Comparison of ENCODE assay signal across 19 cellular contexts in the genomic region with DNA sequence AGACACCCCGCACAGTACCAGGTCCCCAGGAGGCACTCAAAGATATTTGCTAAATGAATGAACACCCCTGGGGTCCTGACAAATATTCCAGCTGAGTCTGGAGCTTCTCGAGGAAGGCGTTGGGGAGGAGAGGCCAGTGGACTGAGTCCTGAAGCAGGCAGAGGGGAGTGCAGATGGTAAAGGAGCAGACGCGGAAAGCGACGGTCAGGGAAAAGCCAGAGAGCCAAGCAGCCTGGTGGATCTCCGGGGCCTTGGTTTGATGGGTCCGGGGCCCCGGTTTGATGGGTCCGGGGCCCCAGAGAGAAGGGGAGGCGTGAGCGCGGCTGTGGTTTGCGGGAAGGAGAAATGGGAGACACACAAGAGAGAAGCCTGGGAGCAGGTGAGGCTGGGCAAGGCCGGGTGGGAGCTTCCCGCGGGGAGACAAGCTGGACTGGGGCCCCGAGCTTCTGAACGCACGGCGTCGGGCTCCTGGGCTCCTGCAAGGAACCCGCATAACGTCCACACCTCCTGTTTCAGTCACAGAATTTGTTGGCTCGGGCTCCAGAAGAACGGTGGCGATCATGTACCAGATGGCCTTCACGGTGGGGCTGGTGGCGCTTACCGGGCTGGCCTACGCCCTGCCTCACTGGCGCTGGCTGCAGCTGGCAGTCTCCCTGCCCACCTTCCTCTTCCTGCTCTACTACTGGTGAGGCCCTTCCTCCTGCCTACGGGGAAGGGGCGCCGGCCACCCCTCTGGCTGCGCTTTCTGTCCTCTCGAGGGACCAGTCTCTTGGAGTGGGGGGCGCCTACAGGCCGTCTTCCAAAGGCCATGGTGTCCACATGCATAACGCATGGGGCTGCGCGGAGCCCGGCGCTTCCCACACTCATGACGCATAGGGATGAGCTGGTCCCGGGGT. TPM values are rescaled to one million over a fixed set of nuclear protein-coding genes. Genes with fewer than 3 reads are reported as not detected.
DNase-seq lines count a peak whose midpoint lies in the region; ATAC-seq and TF ChIP-seq lines count a peak whose summit lies in the region.
"Had no signal": no experiment of that assay in that cellular context is flagged by ENCODE, and none has a peak within 500 bp of the region (broad histone marks: within the 10 kb centered on the region; RNA-seq: fewer than 3 reads in every experiment).

No MANE protein-coding gene starts in this region.

- H3K36me3 ChIP-seq in HUES48 (ENCODE audit: control insufficient read depth, insufficient read depth, low read length): no peaks in the 10 kb centered on the region
- H3K36me3 ChIP-seq in endodermal cell (ENCODE audit: control insufficient read depth, insufficient read depth, low read length): no peaks in the 10 kb centered on the region
- H3K36me3 ChIP-seq in thoracic aorta: no peaks in the 10 kb centered on the region
- H3K36me3 ChIP-seq: MG63 had no signal

- H3K9me3 ChIP-seq in HUES48 (ENCODE audit: control insufficient read depth, insufficient read depth, low read length) (no peaks in the 10 kb centered on the region), endodermal cell (ENCODE audit: control insufficient read depth, low read length) (no peaks in the 10 kb centered on the region), thoracic aorta (no peaks in the 10 kb centered on the region)
- H3K9me3 ChIP-seq: MG63 had no signal

- TF ChIP-seq CTCF in endodermal cell (conservative IDR thresholded peaks at IDR 0.05) (no peak), thoracic aorta (IDR thresholded peaks at IDR 0.05) (no peak)

- H3K4me1 ChIP-seq in HUES48 (ENCODE audit: control insufficient read depth, insufficient read depth, low read length) (peaks cover 22% of the 10 kb centered on the region), endodermal cell (ENCODE audit: control insufficient read depth, insufficient read depth, low read length) (peaks cover 15% of the 10 kb centered on the region), thoracic aorta (ENCODE audit: control insufficient read depth in 1 of 2, low read depth in 2 of 2) (peaks cover 7 to 26% of the 10 kb centered on the region in 2 donors)

- H3K4me3 ChIP-seq in HUES48 (ENCODE audit: low read depth, low read length) (no peak overlapping the region), endodermal cell (ENCODE audit: low read length) (no peak overlapping the region), thoracic aorta (no peak overlapping the region)
- H3K4me3 ChIP-seq: GM12878, MG63 had no signal

- H3K9ac ChIP-seq in HUES48 (ENCODE audit: low read depth, low read length) (no peak overlapping the region), endodermal cell (ENCODE audit: extremely low read depth, low read length, poor library complexity, severe bottlenecking) (no peak overlapping the region)
- H3K9ac ChIP-seq: KMS-11 had no signal

- CTCF ChIA-PET in activated naive CD4-positive, alpha-beta T cell treated with anti-CD3 and anti-CD28 coated beads, Interleukin-2, amount 10 ng/mL, durations not matched to agents 7 days and 5 days (lab: Charles Lee): no interaction called here

- no peak for DNase-seq in activated naive CD4-positive, alpha-beta T cell treated with anti-CD3 and anti-CD28 coated beads, Interleukin-2, amount 10 ng/mL, durations not matched to agents 7 days and 5 days
- DNase-seq in endodermal cell: peak; percentile 65
- no peak for DNase-seq in thoracic aorta (ENCODE audit: low spot score)
- no peak for DNase-seq in pons (ENCODE audit: low spot score)
- DNase-seq: Calu3; CD4-positive, alpha-beta T cell; MG63; NCI-H1092 treated with DMSO at 0.1 percent for 48 hours; NCI-H1694 treated with DMSO at 0.1 percent for 48 hours; NCI-H69; PC-3 had no signal

- peaks cover 8% of the 10 kb centered on the region for H3K4me1 Mint-ChIP-seq in activated naive CD4-positive, alpha-beta T cell treated with anti-CD3 and anti-CD28 coated beads, Interleukin-2, amount 50 U/mL, for 24 hours
- peaks cover 7% of the 10 kb centered on the region for H3K4me1 Mint-ChIP-seq in activated naive CD4-positive, alpha-beta T cell treated with anti-CD3 and anti-CD28 coated beads, Interleukin-2, amount 10 ng/mL, durations not matched to agents 7 days and 5 days
- peaks cover 48% of the 10 kb centered on the region for H3K4me1 Mint-ChIP-seq in endodermal cell

- H3K27me3 Mint-ChIP-seq in activated naive CD4-positive, alpha-beta T cell treated with anti-CD3 and anti-CD28 coated beads, Interleukin-2, amount 50 U/mL, for 24 hours: no peaks in the 10 kb centered on the region
- H3K27me3 Mint-ChIP-seq in activated naive CD4-positive, alpha-beta T cell treated with anti-CD3 and anti-CD28 coated beads, Interleukin-2, amount 10 ng/mL, durations not matched to agents 7 days and 5 days: peaks cover 19% of the 10 kb centered on the region
- peaks cover 66% of the 10 kb centered on the region for H3K27me3 Mint-ChIP-seq in endodermal cell (ENCODE audit: insufficient read depth)
- H3K27me3 Mint-ChIP-seq: CD4-positive, alpha-beta T cell had no signal

- peak overlapping the region; percentile 71 for H3K27ac ChIP-seq in HUES48 (ENCODE audit: low read depth, low read length)
- no peak overlapping the region for H3K27ac ChIP-seq in endodermal cell (ENCODE audit: low read depth, low read length)
- peak overlapping the region; percentile 19 to 33 for H3K27ac ChIP-seq in thoracic aorta
- H3K27ac ChIP-seq: HL-60, KMS-11 had no signal

- no peaks in the 10 kb centered on the region for H3K9me3 Mint-ChIP-seq in activated naive CD4-positive, alpha-beta T cell treated with anti-CD3 and anti-CD28 coated beads, Interleukin-2, amount 50 U/mL, for 24 hours
- H3K9me3 Mint-ChIP-seq in activated naive CD4-positive, alpha-beta T cell treated with anti-CD3 and anti-CD28 coated beads, Interleukin-2, amount 10 ng/mL, durations not matched to agents 7 days and 5 days: no peaks in the 10 kb centered on the region
- H3K9me3 Mint-ChIP-seq in endodermal cell: no peaks in the 10 kb centered on the region
- H3K9me3 Mint-ChIP-seq: CD4-positive, alpha-beta T cell had no signal

- peaks cover 2% of the 10 kb centered on the region for H3K36me3 Mint-ChIP-seq in activated naive CD4-positive, alpha-beta T cell treated with anti-CD3 and anti-CD28 coated beads, Interleukin-2, amount 50 U/mL, for 24 hours
- no peaks in the 10 kb centered on the region for H3K36me3 Mint-ChIP-seq in activated naive CD4-positive, alpha-beta T cell treated with anti-CD3 and anti-CD28 coated beads, Interleukin-2, amount 10 ng/mL, durations not matched to agents 7 days and 5 days
- H3K36me3 Mint-ChIP-seq in endodermal cell (ENCODE audit: low read depth): peaks cover 3% of the 10 kb centered on the region

- ATAC-seq in thoracic aorta (ENCODE audit: insufficient number of reproducible peaks, low FRiP score, low read depth) (no peak), HG03378 (IDR thresholded peaks at IDR 0.05; ENCODE audit: unreplicated experiment) (no peak), GM19324 (IDR thresholded peaks at IDR 0.05; ENCODE audit: low FRiP score, unreplicated experiment) (no peak)
- ATAC-seq: PC-3 had no signal

- no peak overlapping the region for H3K4me3 Mint-ChIP-seq in activated naive CD4-positive, alpha-beta T cell treated with anti-CD3 and anti-CD28 coated beads, Interleukin-2, amount 50 U/mL, for 24 hours
- no peak overlapping the region for H3K4me3 Mint-ChIP-seq in activated naive CD4-positive, alpha-beta T cell treated with anti-CD3 and anti-CD28 coated beads, Interleukin-2, amount 10 ng/mL, durations not matched to agents 7 days and 5 days
- peak overlapping the region; percentile 13 for H3K4me3 Mint-ChIP-seq in endodermal cell
- H3K4me3 Mint-ChIP-seq: CD4-positive, alpha-beta T cell had no signal

- 88 to 91% methylated on average over 27 to 47 of the region's 47 CpGs for WGBS in endodermal cell (ENCODE audit: insufficient coverage in 1 of 2, insufficient read length in 1 of 2), 2 experiments

- peak overlapping the region; percentile 88 for H3K27ac Mint-ChIP-seq in activated naive CD4-positive, alpha-beta T cell treated with anti-CD3 and anti-CD28 coated beads, Interleukin-2, amount 50 U/mL, for 24 hours
- H3K27ac Mint-ChIP-seq in activated naive CD4-positive, alpha-beta T cell treated with anti-CD3 and anti-CD28 coated beads, Interleukin-2, amount 10 ng/mL, durations not matched to agents 7 days and 5 days: no peak overlapping the region
- no peak overlapping the region for H3K27ac Mint-ChIP-seq in endodermal cell
- H3K27ac Mint-ChIP-seq: CD4-positive, alpha-beta T cell had no signal

- H3K27me3 ChIP-seq in HUES48 (ENCODE audit: control insufficient read depth, insufficient read depth, low read length): peaks cover 7% of the 10 kb centered on the region; the same call in 1 of the 2 replicates
- H3K27me3 ChIP-seq in endodermal cell (ENCODE audit: control insufficient read depth, insufficient read depth, low read length, poor library complexity, severe bottlenecking): peaks cover 8% of the 10 kb centered on the region
- no peaks in the 10 kb centered on the region for H3K27me3 ChIP-seq in thoracic aorta (replicated peaks; ENCODE audit: insufficient read depth)
- H3K27me3 ChIP-seq: MG63 had no signal

RNA-seq across cellular contexts. Expression of a gene that starts 12.1 kb away (rescaled TPM):
- total RNA-seq in endodermal cell (1 to 10 TPM in 1 of 2 donors, not detected in 1; 1.0 TPM), thoracic aorta (1 to 10 TPM; 1.2 to 1.6 TPM)
- polyA plus RNA-seq in endodermal cell (2013, experiment 1 of 2): not detected
- 0.17 TPM for polyA plus RNA-seq in endodermal cell (2013, experiment 2 of 2)
- total RNA-seq: G401 had no signal
